In genomic region chr16:48435319-48435682, GRCh38 we compare ENCODE assay signal across 2 cellular contexts.
TF ChIP-seq lines count a peak whose summit lies in the region.

No MANE protein-coding gene starts in this region.

TF ChIP-seq in GM23338, 12 proteins besides CTCF, POLR2A, EP300 and RAD21 (continued from another document):
- TF ChIP-seq, protein P1, sequence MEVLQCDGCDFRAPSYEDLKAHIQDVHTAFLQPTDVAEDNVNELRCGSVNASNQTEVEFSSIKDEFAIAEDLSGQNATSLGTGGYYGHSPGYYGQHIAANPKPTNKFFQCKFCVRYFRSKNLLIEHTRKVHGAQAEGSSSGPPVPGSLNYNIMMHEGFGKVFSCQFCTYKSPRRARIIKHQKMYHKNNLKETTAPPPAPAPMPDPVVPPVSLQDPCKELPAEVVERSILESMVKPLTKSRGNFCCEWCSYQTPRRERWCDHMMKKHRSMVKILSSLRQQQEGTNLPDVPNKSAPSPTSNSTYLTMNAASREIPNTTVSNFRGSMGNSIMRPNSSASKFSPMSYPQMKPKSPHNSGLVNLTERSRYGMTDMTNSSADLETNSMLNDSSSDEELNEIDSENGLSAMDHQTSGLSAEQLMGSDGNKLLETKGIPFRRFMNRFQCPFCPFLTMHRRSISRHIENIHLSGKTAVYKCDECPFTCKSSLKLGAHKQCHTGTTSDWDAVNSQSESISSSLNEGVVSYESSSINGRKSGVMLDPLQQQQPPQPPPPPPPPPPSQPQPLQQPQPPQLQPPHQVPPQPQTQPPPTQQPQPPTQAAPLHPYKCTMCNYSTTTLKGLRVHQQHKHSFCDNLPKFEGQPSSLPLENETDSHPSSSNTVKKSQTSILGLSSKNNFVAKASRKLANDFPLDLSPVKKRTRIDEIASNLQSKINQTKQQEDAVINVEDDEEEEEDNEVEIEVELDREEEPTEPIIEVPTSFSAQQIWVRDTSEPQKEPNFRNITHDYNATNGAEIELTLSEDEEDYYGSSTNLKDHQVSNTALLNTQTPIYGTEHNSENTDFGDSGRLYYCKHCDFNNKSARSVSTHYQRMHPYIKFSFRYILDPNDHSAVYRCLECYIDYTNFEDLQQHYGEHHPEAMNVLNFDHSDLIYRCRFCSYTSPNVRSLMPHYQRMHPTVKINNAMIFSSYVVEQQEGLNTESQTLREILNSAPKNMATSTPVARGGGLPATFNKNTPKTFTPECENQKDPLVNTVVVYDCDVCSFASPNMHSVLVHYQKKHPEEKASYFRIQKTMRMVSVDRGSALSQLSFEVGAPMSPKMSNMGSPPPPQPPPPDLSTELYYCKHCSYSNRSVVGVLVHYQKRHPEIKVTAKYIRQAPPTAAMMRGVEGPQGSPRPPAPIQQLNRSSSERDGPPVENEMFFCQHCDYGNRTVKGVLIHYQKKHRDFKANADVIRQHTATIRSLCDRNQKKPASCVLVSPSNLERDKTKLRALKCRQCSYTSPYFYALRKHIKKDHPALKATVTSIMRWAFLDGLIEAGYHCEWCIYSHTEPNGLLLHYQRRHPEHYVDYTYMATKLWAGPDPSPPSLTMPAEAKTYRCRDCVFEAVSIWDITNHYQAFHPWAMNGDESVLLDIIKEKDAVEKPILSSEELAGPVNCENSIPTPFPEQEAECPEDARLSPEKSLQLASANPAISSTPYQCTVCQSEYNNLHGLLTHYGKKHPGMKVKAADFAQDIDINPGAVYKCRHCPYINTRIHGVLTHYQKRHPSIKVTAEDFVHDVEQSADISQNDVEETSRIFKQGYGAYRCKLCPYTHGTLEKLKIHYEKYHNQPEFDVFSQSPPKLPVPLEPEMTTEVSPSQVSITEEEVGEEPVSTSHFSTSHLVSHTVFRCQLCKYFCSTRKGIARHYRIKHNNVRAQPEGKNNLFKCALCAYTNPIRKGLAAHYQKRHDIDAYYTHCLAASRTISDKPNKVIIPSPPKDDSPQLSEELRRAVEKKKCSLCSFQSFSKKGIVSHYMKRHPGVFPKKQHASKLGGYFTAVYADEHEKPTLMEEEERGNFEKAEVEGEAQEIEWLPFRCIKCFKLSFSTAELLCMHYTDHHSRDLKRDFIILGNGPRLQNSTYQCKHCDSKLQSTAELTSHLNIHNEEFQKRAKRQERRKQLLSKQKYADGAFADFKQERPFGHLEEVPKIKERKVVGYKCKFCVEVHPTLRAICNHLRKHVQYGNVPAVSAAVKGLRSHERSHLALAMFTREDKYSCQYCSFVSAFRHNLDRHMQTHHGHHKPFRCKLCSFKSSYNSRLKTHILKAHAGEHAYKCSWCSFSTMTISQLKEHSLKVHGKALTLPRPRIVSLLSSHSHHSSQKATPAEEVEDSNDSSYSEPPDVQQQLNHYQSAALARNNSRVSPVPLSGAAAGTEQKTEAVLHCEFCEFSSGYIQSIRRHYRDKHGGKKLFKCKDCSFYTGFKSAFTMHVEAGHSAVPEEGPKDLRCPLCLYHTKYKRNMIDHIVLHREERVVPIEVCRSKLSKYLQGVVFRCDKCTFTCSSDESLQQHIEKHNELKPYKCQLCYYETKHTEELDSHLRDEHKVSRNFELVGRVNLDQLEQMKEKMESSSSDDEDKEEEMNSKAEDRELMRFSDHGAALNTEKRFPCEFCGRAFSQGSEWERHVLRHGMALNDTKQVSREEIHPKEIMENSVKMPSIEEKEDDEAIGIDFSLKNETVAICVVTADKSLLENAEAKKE (CRISPR knock-in tag; IDR thresholded peaks at IDR 0.05): no peak
- TF ChIP-seq POLR2AphosphoS5 (IDR thresholded peaks at IDR 0.05; ENCODE audit: low read depth): no peak

TF ChIP-seq in K562, 482 proteins besides CTCF, POLR2A, EP300 and RAD21 (continued from another document):
- no peak for TF ChIP-seq HIVEP1 (CRISPR knock-in tag; IDR thresholded peaks at IDR 0.05)
- TF ChIP-seq, protein P2, sequence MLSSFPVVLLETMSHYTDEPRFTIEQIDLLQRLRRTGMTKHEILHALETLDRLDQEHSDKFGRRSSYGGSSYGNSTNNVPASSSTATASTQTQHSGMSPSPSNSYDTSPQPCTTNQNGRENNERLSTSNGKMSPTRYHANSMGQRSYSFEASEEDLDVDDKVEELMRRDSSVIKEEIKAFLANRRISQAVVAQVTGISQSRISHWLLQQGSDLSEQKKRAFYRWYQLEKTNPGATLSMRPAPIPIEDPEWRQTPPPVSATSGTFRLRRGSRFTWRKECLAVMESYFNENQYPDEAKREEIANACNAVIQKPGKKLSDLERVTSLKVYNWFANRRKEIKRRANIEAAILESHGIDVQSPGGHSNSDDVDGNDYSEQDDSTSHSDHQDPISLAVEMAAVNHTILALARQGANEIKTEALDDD (IDR thresholded peaks at IDR 0.05): no peak
- no peak for TF ChIP-seq ZNF696 (CRISPR knock-in tag; conservative IDR thresholded peaks at IDR 0.05)
